Comparison of ENCODE assay signal across 2 cellular contexts in the genomic region with DNA sequence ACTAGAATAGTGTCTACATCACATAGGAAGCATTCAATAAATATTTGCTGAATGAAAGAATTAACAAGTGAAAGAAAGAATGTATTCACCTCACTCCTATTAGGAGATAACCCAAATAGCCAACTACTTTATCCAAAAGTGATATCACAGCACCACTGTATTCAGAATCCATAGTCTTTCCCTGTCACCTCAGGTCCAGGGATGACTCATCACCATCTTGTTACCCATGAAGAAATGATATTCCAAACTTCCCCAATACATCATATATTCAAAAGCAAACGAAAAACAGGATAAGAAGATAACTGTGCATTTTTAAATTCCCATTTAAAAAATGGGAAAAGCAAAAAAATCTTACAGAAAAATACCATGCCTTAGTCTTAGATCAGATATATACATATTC.
A peak's percentile ranks its signal among the peaks of the same experiment; 100 is the strongest.
TF ChIP-seq lines count a peak whose summit lies in the region.

No MANE protein-coding gene starts in this region.

TF ChIP-seq in A549, 52 proteins besides CTCF, POLR2A, EP300 and RAD21:
- TF ChIP-seq RFX5 (IDR thresholded peaks at IDR 0.05) (no peak), FOSL2 (IDR thresholded peaks at IDR 0.05) (no peak), FOSL2 (CRISPR knock-in tag; IDR thresholded peaks at IDR 0.05) (peak; percentile 53; the same call in 1 of the 2 replicates)

TF ChIP-seq in K562, 482 proteins besides CTCF, POLR2A, EP300 and RAD21:
- TF ChIP-seq, protein P1, sequence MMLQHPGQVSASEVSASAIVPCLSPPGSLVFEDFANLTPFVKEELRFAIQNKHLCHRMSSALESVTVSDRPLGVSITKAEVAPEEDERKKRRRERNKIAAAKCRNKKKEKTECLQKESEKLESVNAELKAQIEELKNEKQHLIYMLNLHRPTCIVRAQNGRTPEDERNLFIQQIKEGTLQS (IDR thresholded peaks at IDR 0.05): peak; percentile 65
- TF ChIP-seq, protein P1 (CRISPR knock-in tag; conservative IDR thresholded peaks at IDR 0.05): no peak
- no peak for TF ChIP-seq BDP1 (IDR thresholded peaks at IDR 0.05; ENCODE audit: insufficient read depth, insufficient read length)
